In the genomic region with DNA sequence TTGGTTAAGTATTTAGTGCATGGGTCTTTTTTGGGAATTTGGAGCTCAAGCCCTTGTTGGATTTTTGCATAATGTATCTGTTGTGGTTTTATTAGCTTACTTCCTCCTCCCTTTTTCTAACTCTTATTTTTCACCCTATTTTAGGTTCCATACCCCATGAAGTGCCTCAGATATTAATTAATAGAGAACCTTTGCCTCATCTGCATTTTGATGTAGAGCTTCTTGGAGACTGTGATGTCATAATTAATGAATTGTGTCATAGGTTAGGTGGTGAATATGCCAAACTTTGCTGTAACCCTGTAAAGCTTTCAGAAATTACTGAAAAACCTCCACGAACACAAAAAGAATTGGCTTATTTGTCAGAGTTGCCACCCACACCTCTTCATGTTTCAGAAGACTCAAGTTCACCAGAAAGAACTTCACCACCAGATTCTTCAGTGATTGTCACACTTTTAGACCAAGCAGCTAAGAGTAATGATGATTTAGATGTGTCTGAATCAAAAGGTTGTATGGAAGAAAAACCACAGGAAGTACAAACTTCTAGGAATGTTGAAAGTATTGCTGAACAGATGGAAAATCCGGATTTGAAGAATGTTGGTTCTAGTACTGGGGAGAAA, we compare ENCODE assay signal across 15 cellular contexts. TPM values are rescaled to one million over a fixed set of nuclear protein-coding genes. Genes with fewer than 3 reads are reported as not detected.
A peak's percentile ranks its signal among the peaks of the same experiment; 100 is the strongest.
DNase-seq lines count a peak whose midpoint lies in the region; ATAC-seq and TF ChIP-seq lines count a peak whose summit lies in the region.
"Had no signal": no experiment of that assay in that cellular context is flagged by ENCODE, and none has a peak within 500 bp of the region (broad histone marks: within the 10 kb centered on the region; RNA-seq: fewer than 3 reads in every experiment).

No MANE protein-coding gene starts in this region.

- H3K23ac ChIP-seq in neuronal stem cell (ENCODE audit: low read depth, low read length, poor library complexity) = no peak overlapping the region

- H2AK5ac ChIP-seq in neuronal stem cell (ENCODE audit: low read depth, low read length) = no peak overlapping the region

- H4K8ac ChIP-seq in neuronal stem cell (ENCODE audit: low read depth, low read length) = no peak overlapping the region

- no peak overlapping the region for H3K14ac ChIP-seq in neuronal stem cell (ENCODE audit: low read length)

- peak overlapping the region; percentile 64 for H3K27ac Mint-ChIP-seq in CD8-positive, alpha-beta T cell
- peak overlapping the region; percentile 75 for H3K27ac Mint-ChIP-seq in T-helper 17 cell

- in situ Hi-C loops in GM13976 (cut with MboI; ENCODE audit: low sequenced_read_pairs, unreplicated experiment) = no loop called here

- H3K27ac ChIP-seq in CD8-positive, alpha-beta T cell (ENCODE audit: low read depth, low read length) = no peak overlapping the region
- H3K27ac ChIP-seq in neuronal stem cell (replicated peaks; ENCODE audit: low read length) = no peak overlapping the region
- H3K27ac ChIP-seq: BLaER1 treated with 17β-estradiol and CSF1 and Interleukin-3, amounts not matched to agents 10 nM and 100 nM; gastroesophageal sphincter; ovary; stomach; vagina had no signal

- no peaks in the 10 kb centered on the region for H3K27me3 ChIP-seq in CD8-positive, alpha-beta T cell (ENCODE audit: insufficient read depth, low read length)
- no peaks in the 10 kb centered on the region for H3K27me3 ChIP-seq in neuronal stem cell (ENCODE audit: control insufficient read depth in 3 of 3, insufficient read depth in 3 of 3, low read depth in 1 of 3, low read length in 3 of 3)
- H3K27me3 ChIP-seq: BLaER1 treated with 17β-estradiol and CSF1 and Interleukin-3, amounts not matched to agents 10 nM and 100 nM; gastroesophageal sphincter; ovary; stomach; vagina had no signal

- DNase-seq in AG10803 (ENCODE audit: low read depth) = peak; percentile 75
- no peak for DNase-seq in CD8-positive, alpha-beta T cell
- DNase-seq in T-helper 17 cell = no peak
- peak; percentile 8 for DNase-seq in foreskin melanocyte
- DNase-seq in GM13976 (ENCODE audit: low spot score) = no peak
- no peak for DNase-seq in neuronal stem cell (ENCODE audit: low spot score)
- DNase-seq: cerebellar nuclear complex, KG1, NCI-H1417 treated with DMSO at 0.1 percent for 48 hours, ovary, stomach had no signal

- no peak overlapping the region for H2BK12ac ChIP-seq in neuronal stem cell (ENCODE audit: low read length)

- no peak overlapping the region for H3K18ac ChIP-seq in neuronal stem cell (ENCODE audit: low read length)

- peaks cover 56% of the 10 kb centered on the region for H3K36me3 ChIP-seq in CD8-positive, alpha-beta T cell (ENCODE audit: insufficient read depth, low read length)
- peaks cover 16 to 99% of the 10 kb centered on the region in 2 donors for H3K36me3 ChIP-seq in neuronal stem cell (replicated peaks in 1 of 2; ENCODE audit: control insufficient read depth in 2 of 2, insufficient read depth in 2 of 2, low read length in 2 of 2)
- H3K36me3 ChIP-seq: ovary had no signal

- CTCF ChIA-PET in CD8-positive, alpha-beta T cell (lab: Charles Lee) = no interaction called here

- no peak overlapping the region for H2BK5ac ChIP-seq in neuronal stem cell (ENCODE audit: low read length)

- H3K79me1 ChIP-seq in neuronal stem cell (ENCODE audit: low read depth, low read length) = no peaks in the 10 kb centered on the region

- no peaks in the 10 kb centered on the region for H3K27me3 Mint-ChIP-seq in CD8-positive, alpha-beta T cell (ENCODE audit: low read depth)
- H3K27me3 Mint-ChIP-seq in T-helper 17 cell = no peaks in the 10 kb centered on the region

- no peak overlapping the region for H3K4me3 Mint-ChIP-seq in CD8-positive, alpha-beta T cell
- no peak overlapping the region for H3K4me3 Mint-ChIP-seq in T-helper 17 cell

- no peaks in the 10 kb centered on the region for H3K9me3 Mint-ChIP-seq in CD8-positive, alpha-beta T cell

- H2BK120ac ChIP-seq in neuronal stem cell (ENCODE audit: low read depth, low read length) = no peak overlapping the region

- H3K4me3 ChIP-seq in AG10803 (ENCODE audit: low read length) (no peak overlapping the region), neuronal stem cell (ENCODE audit: low read length in 2 of 2) (no peak overlapping the region)
- no peak overlapping the region for H3K4me3 ChIP-seq in CD8-positive, alpha-beta T cell (ENCODE audit: low read depth, low read length)
- H3K4me3 ChIP-seq: BLaER1 treated with 17β-estradiol and CSF1 and Interleukin-3, amounts not matched to agents 10 nM and 100 nM; gastroesophageal sphincter; ovary; stomach; vagina had no signal

- H3K4me1 Mint-ChIP-seq in CD8-positive, alpha-beta T cell (ENCODE audit: low read depth) = peaks cover 31% of the 10 kb centered on the region
- peaks cover 25% of the 10 kb centered on the region for H3K4me1 Mint-ChIP-seq in T-helper 17 cell

- no peak overlapping the region for H3K9ac ChIP-seq in neuronal stem cell (ENCODE audit: low read depth, low read length, poor library complexity)

- H3K36me3 Mint-ChIP-seq in CD8-positive, alpha-beta T cell = peaks cover 89% of the 10 kb centered on the region
- H3K36me3 Mint-ChIP-seq in T-helper 17 cell (ENCODE audit: low read depth) = peaks cover 18% of the 10 kb centered on the region

- no peaks in the 10 kb centered on the region for H3K9me3 ChIP-seq in CD8-positive, alpha-beta T cell (ENCODE audit: low read length)
- H3K9me3 ChIP-seq in T-helper 17 cell (ENCODE audit: control insufficient read depth, low read length, poor library complexity, severe bottlenecking) (no peaks in the 10 kb centered on the region), neuronal stem cell (replicated peaks in 1 of 2; ENCODE audit: control insufficient read depth in 2 of 2, insufficient read depth in 1 of 2, low read depth in 1 of 2, low read length in 2 of 2) (no peaks in the 10 kb centered on the region)
- H3K9me3 ChIP-seq: BLaER1 treated with 17β-estradiol and CSF1 and Interleukin-3, amounts not matched to agents 10 nM and 100 nM; gastroesophageal sphincter; ovary; stomach; vagina had no signal

- no peak overlapping the region for H3K4me2 ChIP-seq in neuronal stem cell (ENCODE audit: insufficient read depth, low read length, poor library complexity, severe bottlenecking)
- H3K4me2 ChIP-seq: BLaER1 treated with 17β-estradiol and CSF1 and Interleukin-3, amounts not matched to agents 10 nM and 100 nM had no signal

- H2AFZ ChIP-seq in neuronal stem cell (ENCODE audit: low read length) = no peak overlapping the region

- no peak overlapping the region for H2BK15ac ChIP-seq in neuronal stem cell (ENCODE audit: low read length)

- no peak overlapping the region for H4K91ac ChIP-seq in neuronal stem cell (ENCODE audit: low read depth, low read length, poor library complexity)

- no peak for TF ChIP-seq CTCF in AG10803 (conservative IDR thresholded peaks at IDR 0.05; ENCODE audit: low read length)
- TF ChIP-seq CTCF in CD8-positive, alpha-beta T cell (IDR thresholded peaks at IDR 0.05) = no peak
- TF ChIP-seq CTCF in GM13976 (IDR thresholded peaks at IDR 0.05; ENCODE audit: borderline replicate concordance, control extremely low read depth, extremely low read depth, insufficient read depth, missing control alignments) = no peak

- intact Hi-C loops in CD8-positive, alpha-beta T cell (cut with DNase I, micrococcal nuclease) = no loop called here

- no peak overlapping the region for H3K4ac ChIP-seq in neuronal stem cell (ENCODE audit: low read length)

- H3K4me1 ChIP-seq in CD8-positive, alpha-beta T cell (ENCODE audit: insufficient read depth, low read length) = no peaks in the 10 kb centered on the region
- no peaks in the 10 kb centered on the region for H3K4me1 ChIP-seq in neuronal stem cell (ENCODE audit: control insufficient read depth in 2 of 2, insufficient read depth in 1 of 2, low read depth in 1 of 2, low read length in 2 of 2)
- H3K4me1 ChIP-seq: gastroesophageal sphincter, vagina had no signal

- no peak for ATAC-seq in CD8-positive, alpha-beta T cell
- ATAC-seq in T-helper 17 cell (no peak), GM18498 (IDR thresholded peaks at IDR 0.05; ENCODE audit: unreplicated experiment) (no peak)
- ATAC-seq: gastroesophageal sphincter had no signal

- POLR2A ChIA-PET in CD8-positive, alpha-beta T cell (lab: Charles Lee) = no interaction called here

- no CpG with 5 or more reads among the region's 2 CpGs for WGBS in neuronal stem cell (ENCODE audit: extremely low coverage in 2 of 2, insufficient read length in 2 of 2, insufficient replicate concordance in 1 of 2), 2 donors

RNA-seq across cellular contexts. Expression of a gene that starts 28.0 kb away (rescaled TPM):
- total RNA-seq in CD8-positive, alpha-beta T cell = 10 to 100 TPM; 72.6 to 74.5 TPM
- 10 to 100 TPM; 48.4 to 56.4 TPM for total RNA-seq in T-helper 17 cell
- 18.3 TPM for polyA plus RNA-seq in neuronal stem cell (2013, experiment 1 of 2)
- 18.4 TPM for polyA plus RNA-seq in neuronal stem cell (2013, experiment 2 of 2)

Comparison
In these comparisons a context has a peak if more than half of its experiments do, and no peak if none do; other contexts are left out.
1. DNase-seq: peak in AG10803 (single experiment) and foreskin melanocyte (single experiment); none in CD8-positive, alpha-beta T cell (0 of 7), T-helper 17 cell (0 of 3), GM13976 (single experiment) and neuronal stem cell (single experiment).